In genomic region chr10:78028438-78029293, GRCh38 we compare ENCODE assay signal across 8 cellular contexts. TPM values are rescaled to one million over a fixed set of nuclear protein-coding genes. Genes with fewer than 3 reads are reported as not detected.
DNase-seq lines count a peak whose midpoint lies in the region; ATAC-seq and TF ChIP-seq lines count a peak whose summit lies in the region.

No MANE protein-coding gene starts in this region.

- peak overlapping the region; percentile 99 for H3K4me3 Mint-ChIP-seq in activated CD4-positive, alpha-beta T cell treated with anti-CD3 and anti-CD28 coated beads, Interleukin-2, amount 10 ng/mL, durations not matched to agents 24 days and 14 days
- peak overlapping the region; percentile 99 for H3K4me3 Mint-ChIP-seq in activated naive CD8-positive, alpha-beta T cell

- H3K9me3 ChIP-seq in right cardiac atrium (ENCODE audit: control insufficient read depth, low read length) (no peaks in the 10 kb centered on the region), sigmoid colon (no peaks in the 10 kb centered on the region)

- DNase-seq in activated CD4-positive, alpha-beta T cell treated with anti-CD3 and anti-CD28 coated beads, Interleukin-2, amount 10 ng/mL, durations not matched to agents 24 days and 14 days = peak; percentile 76
- no peak for DNase-seq in activated CD4-positive, alpha-beta T cell treated with anti-CD3 and anti-CD28 coated beads, Interleukin-2, amount 50 U/mL, for 4 hours
- DNase-seq in right cardiac atrium (no peak), sigmoid colon (peak; percentile 54), Kasumi-1 (lab: John Stamatoyannopoulos, UW) (no peak), NK-92 (lab: John Stamatoyannopoulos, UW; ENCODE audit: unreplicated experiment) (no peak)

- H3K36me3 ChIP-seq in sigmoid colon = peaks cover 1 to 26% (median 20%) of the 10 kb centered on the region in 4 donors

- peaks cover 24% of the 10 kb centered on the region for H3K4me1 Mint-ChIP-seq in activated CD4-positive, alpha-beta T cell treated with anti-CD3 and anti-CD28 coated beads, Interleukin-2, amount 10 ng/mL, durations not matched to agents 24 days and 14 days
- peaks cover 32% of the 10 kb centered on the region for H3K4me1 Mint-ChIP-seq in activated naive CD8-positive, alpha-beta T cell (ENCODE audit: low read depth)

- H3K27ac Mint-ChIP-seq in activated CD4-positive, alpha-beta T cell treated with anti-CD3 and anti-CD28 coated beads, Interleukin-2, amount 10 ng/mL, durations not matched to agents 24 days and 14 days = peak overlapping the region; percentile 95
- peak overlapping the region; percentile 99 for H3K27ac Mint-ChIP-seq in activated naive CD8-positive, alpha-beta T cell

- H3K27me3 Mint-ChIP-seq in activated CD4-positive, alpha-beta T cell treated with anti-CD3 and anti-CD28 coated beads, Interleukin-2, amount 10 ng/mL, durations not matched to agents 24 days and 14 days = no peaks in the 10 kb centered on the region
- H3K27me3 Mint-ChIP-seq in activated naive CD8-positive, alpha-beta T cell = no peaks in the 10 kb centered on the region

- no peaks in the 10 kb centered on the region for H3K9me3 Mint-ChIP-seq in activated CD4-positive, alpha-beta T cell treated with anti-CD3 and anti-CD28 coated beads, Interleukin-2, amount 10 ng/mL, durations not matched to agents 24 days and 14 days
- H3K9me3 Mint-ChIP-seq in activated naive CD8-positive, alpha-beta T cell (ENCODE audit: low read depth) = no peaks in the 10 kb centered on the region

- H3K27ac ChIP-seq in right cardiac atrium (ENCODE audit: low read length) (peak overlapping the region; percentile 16), sigmoid colon (peak overlapping the region; percentile 81 to 88 (median 86))

- peaks cover 35% of the 10 kb centered on the region for H3K36me3 Mint-ChIP-seq in activated CD4-positive, alpha-beta T cell treated with anti-CD3 and anti-CD28 coated beads, Interleukin-2, amount 10 ng/mL, durations not matched to agents 24 days and 14 days (ENCODE audit: low read depth)
- peaks cover 12% of the 10 kb centered on the region for H3K36me3 Mint-ChIP-seq in activated naive CD8-positive, alpha-beta T cell

- no peak for TF ChIP-seq POLR2A in sigmoid colon (IDR thresholded peaks at IDR 0.05)

- H3K4me3 ChIP-seq in right cardiac atrium (ENCODE audit: low read length) (peak overlapping the region; percentile 88), sigmoid colon (peak overlapping the region; percentile 60 to 98 (median 80))

- TF ChIP-seq EP300 in sigmoid colon (IDR thresholded peaks at IDR 0.05) = no peak

- TF ChIP-seq CTCF in sigmoid colon (IDR thresholded peaks at IDR 0.05) = no peak

- intact Hi-C loops in activated CD4-positive, alpha-beta T cell treated with anti-CD3 and anti-CD28 coated beads, Interleukin-2, amount 10 ng/mL, durations not matched to agents 24 days and 14 days (cut with micrococcal nuclease) = loop anchor here (1.0 to 5.0 kb wide), 2 partner anchors 275 to 944 kb away; no protein-coding TSS in a partner anchor
- intact Hi-C loops in right cardiac atrium (cut with DNase I) = no loop called here
- intact Hi-C loops in sigmoid colon (cut with DNase I) = loop anchor here (2.0 to 5.0 kb wide), 2 partner anchors 101 to 182 kb away; partner anchors contain the start of gene DLG5

- 39% methylated on average over 36 of the region's 36 CpGs for WGBS in right cardiac atrium
- WGBS in sigmoid colon, 2 donors = 28 to 39% methylated on average over 36 of the region's 36 CpGs

- H3K4me1 ChIP-seq in right cardiac atrium (ENCODE audit: control insufficient read depth, insufficient read depth, low read length) (peaks cover 5% of the 10 kb centered on the region), sigmoid colon (peaks cover 0 to 32% (median 21%) of the 10 kb centered on the region in 4 donors)

- no peaks in the 10 kb centered on the region for H3K27me3 ChIP-seq in right cardiac atrium (ENCODE audit: control insufficient read depth, insufficient read depth)
- no peaks in the 10 kb centered on the region for H3K27me3 ChIP-seq in sigmoid colon

- peak; percentile 14 for ATAC-seq in HG03439 (IDR thresholded peaks at IDR 0.05; ENCODE audit: unreplicated experiment)
- peak; percentile 15 to 27 for ATAC-seq in right cardiac atrium

RNA-seq across cellular contexts. Expression of gene POLR3A, which starts 0.6 kb away (rescaled TPM):
- 27.8 and 28.7 TPM in 2 replicates for total RNA-seq in activated CD4-positive, alpha-beta T cell treated with anti-CD3 and anti-CD28 coated beads, Interleukin-2, amount 10 ng/mL, durations not matched to agents 24 days and 14 days
- total RNA-seq in right cardiac atrium (10 to 100 TPM in 1 of 4 donors, 1 to 10 TPM in 3; 8.2 to 10.2 (median 9.2) TPM), sigmoid colon (10 to 100 TPM in 2 of 4 donors, 1 to 10 TPM in 2; 9.6 to 13.0 (median 11.0) TPM)
- polyA plus RNA-seq in right cardiac atrium (3.9 TPM), sigmoid colon (1 to 10 TPM; 1.6 to 7.7 (median 2.4) TPM)

RNA-seq across cellular contexts. Expression of gene RPS24, which starts 5.0 kb away (rescaled TPM):
- total RNA-seq in activated CD4-positive, alpha-beta T cell treated with anti-CD3 and anti-CD28 coated beads, Interleukin-2, amount 10 ng/mL, durations not matched to agents 24 days and 14 days = 1,816 and 1,818 TPM in 2 replicates
- total RNA-seq in right cardiac atrium (1,000 to 10,000 TPM in 1 of 4 donors, 100 to 1,000 TPM in 3; 825 to 1,058 (median 969) TPM), sigmoid colon (1,000 to 10,000 TPM; 2,487 to 3,724 (median 3,119) TPM)
- polyA plus RNA-seq in right cardiac atrium (3,122 TPM), sigmoid colon (1,000 to 10,000 TPM; 5,419 to 7,696 (median 5,671) TPM)

Comparison
In these comparisons a context has a peak if more than half of its experiments do, and no peak if none do; other contexts are left out.
1. DNase-seq: peak in activated CD4-positive, alpha-beta T cell treated with anti-CD3 and anti-CD28 coated beads, Interleukin-2, amount 10 ng/mL, durations not matched to agents 24 days and 14 days (single experiment) and sigmoid colon (single experiment); none in activated CD4-positive, alpha-beta T cell treated with anti-CD3 and anti-CD28 coated beads, Interleukin-2, amount 50 U/mL, for 4 hours (0 of 2), right cardiac atrium (0 of 3), Kasumi-1 (0 of 2) and NK-92 (single experiment).
2. intact Hi-C loops: an anchor here in activated CD4-positive, alpha-beta T cell treated with anti-CD3 and anti-CD28 coated beads, Interleukin-2, amount 10 ng/mL, durations not matched to agents 24 days and 14 days (1.0 to 5.0 kb wide) and sigmoid colon (2.0 to 5.0 kb wide); none called in right cardiac atrium.